Comparison of ENCODE assay signal across 6 cellular contexts in the genomic region with DNA sequence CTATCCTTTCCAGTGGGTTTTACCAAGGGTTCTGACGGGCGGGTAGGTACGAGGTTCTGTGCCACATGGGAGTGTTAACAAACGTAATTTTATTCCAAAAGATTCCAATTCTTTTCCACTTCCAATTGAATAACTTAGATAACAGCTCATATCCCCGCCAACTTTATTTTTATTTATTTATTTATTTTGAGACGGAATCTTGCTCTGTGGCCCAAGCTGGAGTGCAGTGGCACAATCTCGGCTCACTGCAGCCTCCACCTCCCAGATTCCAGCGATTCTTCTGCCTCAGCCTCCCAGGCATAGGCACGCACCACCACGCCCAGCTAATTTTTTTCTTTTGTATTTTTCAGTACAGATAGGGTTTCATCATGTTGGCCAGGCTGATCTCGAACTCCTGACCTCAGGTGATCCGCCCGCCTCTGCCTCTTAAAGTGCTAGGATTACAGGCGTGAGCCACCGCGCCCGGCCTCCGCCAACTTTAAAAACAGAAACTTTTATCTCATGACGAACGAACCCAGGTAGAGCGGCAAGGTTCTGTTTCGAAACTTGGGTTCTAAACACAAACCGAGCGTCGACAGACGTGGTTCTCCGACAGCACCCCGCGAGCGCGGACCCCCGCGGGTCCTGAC. TPM values are rescaled to one million over a fixed set of nuclear protein-coding genes. Genes with fewer than 3 reads are reported as not detected.
DNase-seq lines count a peak whose midpoint lies in the region; ATAC-seq and TF ChIP-seq lines count a peak whose summit lies in the region.

No MANE protein-coding gene starts in this region.

- H3K27me3 Mint-ChIP-seq in activated CD8-positive, alpha-beta T cell treated with anti-CD3 and anti-CD28 coated beads for 36 hours: no peaks in the 10 kb centered on the region
- peaks cover 0 to 6% (median 4%) of the 10 kb centered on the region in 3 donors for H3K27me3 Mint-ChIP-seq in immature natural killer cell (ENCODE audit: low read depth in 3 of 3)

- H3K4me1 ChIP-seq in HUES48 (ENCODE audit: control insufficient read depth, insufficient read depth, low read length): peaks cover 6% of the 10 kb centered on the region; the same call in 1 of the 2 replicates
- peaks cover 9 to 22% (median 17%) of the 10 kb centered on the region in 4 donors for H3K4me1 ChIP-seq in tibial artery

- POLR2A ChIA-PET in activated CD8-positive, alpha-beta T cell treated with anti-CD3 and anti-CD28 coated beads for 36 hours (lab: Charles Lee): interaction anchor here (0.8 to 3.8 kb wide), 21 partner anchors 9 to 646 kb away, joined by 3 to 59 read pairs (median 5); a partner anchor contains a TSS

- peak overlapping the region; percentile 88 for H3K4me3 Mint-ChIP-seq in activated CD8-positive, alpha-beta T cell treated with anti-CD3 and anti-CD28 coated beads for 36 hours
- H3K4me3 Mint-ChIP-seq in immature natural killer cell: peak overlapping the region; percentile 86 to 90 (median 88)

- no peak for ATAC-seq in activated CD8-positive, alpha-beta T cell treated with anti-CD3 and anti-CD28 coated beads for 36 hours
- ATAC-seq in HG03439 (IDR thresholded peaks at IDR 0.05; ENCODE audit: unreplicated experiment) (no peak), HG02623 (IDR thresholded peaks at IDR 0.05; ENCODE audit: unreplicated experiment) (no peak)

- no peaks in the 10 kb centered on the region for H3K9me3 ChIP-seq in HUES48 (ENCODE audit: control insufficient read depth, insufficient read depth, low read length)
- no peaks in the 10 kb centered on the region for H3K9me3 ChIP-seq in tibial artery

- H3K4me3 ChIP-seq in HUES48 (ENCODE audit: low read depth, low read length): peak overlapping the region; percentile 81
- peak overlapping the region; percentile 61 to 78 for H3K4me3 ChIP-seq in tibial artery

- peak overlapping the region; percentile 91 for H3K27ac Mint-ChIP-seq in activated CD8-positive, alpha-beta T cell treated with anti-CD3 and anti-CD28 coated beads for 36 hours
- peak overlapping the region; percentile 76 to 90 (median 87) for H3K27ac Mint-ChIP-seq in immature natural killer cell

- TF ChIP-seq CTCF in activated CD8-positive, alpha-beta T cell treated with anti-CD3 and anti-CD28 coated beads for 36 hours (IDR thresholded peaks at IDR 0.05): no peak
- TF ChIP-seq CTCF in tibial artery (IDR thresholded peaks at IDR 0.05): no peak

- peaks cover 14% of the 10 kb centered on the region for H3K4me1 Mint-ChIP-seq in activated CD8-positive, alpha-beta T cell treated with anti-CD3 and anti-CD28 coated beads for 36 hours (ENCODE audit: low read depth)
- peaks cover 8 to 9% of the 10 kb centered on the region in 2 donors for H3K4me1 Mint-ChIP-seq in immature natural killer cell

- peaks cover 64% of the 10 kb centered on the region for H3K36me3 ChIP-seq in HUES48 (ENCODE audit: control insufficient read depth, insufficient read depth, low read length)
- H3K36me3 ChIP-seq in tibial artery: peaks cover 38 to 46% (median 44%) of the 10 kb centered on the region in 3 donors

- intact Hi-C loops in activated CD8-positive, alpha-beta T cell treated with anti-CD3 and anti-CD28 coated beads for 36 hours (cut with micrococcal nuclease): no loop called here
- intact Hi-C loops in tibial artery (cut with DNase I; ENCODE audit: low total_unique reads): no loop called here

- no peaks in the 10 kb centered on the region for H3K9me3 Mint-ChIP-seq in activated CD8-positive, alpha-beta T cell treated with anti-CD3 and anti-CD28 coated beads for 36 hours
- no peaks in the 10 kb centered on the region for H3K9me3 Mint-ChIP-seq in immature natural killer cell

- DNase-seq in activated CD8-positive, alpha-beta T cell treated with anti-CD3 and anti-CD28 coated beads for 36 hours: peak; percentile 70
- DNase-seq in immature natural killer cell (no peak), tibial artery (no peak)

- peak overlapping the region; percentile 90 for H3K9ac ChIP-seq in HUES48 (ENCODE audit: low read depth, low read length)

- CTCF ChIA-PET in activated CD8-positive, alpha-beta T cell treated with anti-CD3 and anti-CD28 coated beads for 36 hours (lab: Charles Lee): interaction anchor here (0.9 to 3.1 kb wide), 4 partner anchors 12 to 56 kb away, joined by 4 to 24 read pairs (median 10); a partner anchor contains a TSS

- H3K27ac ChIP-seq in HUES48 (ENCODE audit: low read depth, low read length): peak overlapping the region; percentile 88
- H3K27ac ChIP-seq in tibial artery: peak overlapping the region; percentile 84 to 90

- peaks cover 33% of the 10 kb centered on the region for H3K36me3 Mint-ChIP-seq in activated CD8-positive, alpha-beta T cell treated with anti-CD3 and anti-CD28 coated beads for 36 hours (ENCODE audit: low read depth)
- H3K36me3 Mint-ChIP-seq in immature natural killer cell: peaks cover 0 to 13% (median 10%) of the 10 kb centered on the region in 3 donors

- H3K27me3 ChIP-seq in HUES48 (ENCODE audit: control insufficient read depth, insufficient read depth, low read length) (no peaks in the 10 kb centered on the region), tibial artery (no peaks in the 10 kb centered on the region)

RNA-seq across cellular contexts. Expression of a gene that starts 0.6 kb away (rescaled TPM):
- total RNA-seq in activated CD8-positive, alpha-beta T cell treated with anti-CD3 and anti-CD28 coated beads for 36 hours: 10 to 100 TPM; 37.4 to 40.5 TPM
- 10 to 100 TPM; 40.4 to 67.8 (median 42.2) TPM for polyA plus RNA-seq in immature natural killer cell

RNA-seq across cellular contexts. Expression of a gene that starts 14.5 kb away (rescaled TPM):
- total RNA-seq in activated CD8-positive, alpha-beta T cell treated with anti-CD3 and anti-CD28 coated beads for 36 hours: under 1 TPM; 0.32 to 0.51 TPM
- polyA plus RNA-seq in immature natural killer cell: not detected

RNA-seq across cellular contexts. Expression of a gene that starts 17.2 kb away (rescaled TPM):
- total RNA-seq in activated CD8-positive, alpha-beta T cell treated with anti-CD3 and anti-CD28 coated beads for 36 hours: 100 to 1,000 TPM; 334 to 358 TPM
- polyA plus RNA-seq in immature natural killer cell: 100 to 1,000 TPM; 179 to 332 (median 189) TPM

RNA-seq across cellular contexts. Expression of a gene that starts 27.4 kb away (rescaled TPM):
- 10 to 100 TPM; 19.4 to 21.1 TPM for total RNA-seq in activated CD8-positive, alpha-beta T cell treated with anti-CD3 and anti-CD28 coated beads for 36 hours
- polyA plus RNA-seq in immature natural killer cell: 10 to 100 TPM in 2 of 3 donors, 1 to 10 TPM in 1; 8.4 to 18.6 (median 10.3) TPM

RNA-seq across cellular contexts. Expression of a gene that starts 36.1 kb away (rescaled TPM):
- 10 to 100 TPM; 19.8 to 20.1 TPM for total RNA-seq in activated CD8-positive, alpha-beta T cell treated with anti-CD3 and anti-CD28 coated beads for 36 hours
- 10 to 100 TPM; 10.4 to 18.4 (median 17.7) TPM for polyA plus RNA-seq in immature natural killer cell
